ENCODE assay signal across 1 cellular context in the genomic region with DNA sequence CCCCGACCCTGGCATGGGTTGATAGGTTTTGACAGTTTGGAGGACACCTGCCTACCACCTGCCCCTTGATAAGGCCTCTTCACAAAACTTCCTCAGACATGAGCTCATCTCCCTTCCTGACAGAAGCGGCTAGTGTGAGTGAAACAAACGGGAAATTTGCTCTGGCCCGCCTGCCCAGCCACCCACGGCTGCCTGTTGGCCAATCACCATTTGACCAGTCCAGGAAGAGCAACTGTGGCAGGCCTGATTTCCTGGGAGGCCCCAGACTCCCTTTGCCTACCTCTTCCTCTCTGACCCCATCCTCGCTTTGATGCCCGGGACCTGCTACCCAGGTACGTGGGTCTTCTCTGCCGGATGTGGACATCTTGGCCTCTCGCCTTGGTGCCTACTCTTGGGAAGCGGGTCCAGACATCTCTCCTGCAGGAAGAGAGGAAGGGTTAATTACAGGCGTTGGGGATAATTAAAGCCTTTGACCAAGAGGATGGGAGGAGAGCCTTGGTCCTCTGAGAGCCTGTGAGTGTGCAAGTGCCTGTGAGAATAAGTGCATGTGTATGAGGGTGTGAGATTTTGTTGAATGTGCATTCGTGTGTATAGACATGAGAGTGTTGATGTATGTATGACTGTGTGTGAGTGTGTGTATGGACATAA.
A peak's percentile ranks its signal among the peaks of the same experiment; 100 is the strongest.
TF ChIP-seq lines count a peak whose summit lies in the region.

No MANE protein-coding gene starts in this region.

TF ChIP-seq in HepG2, 621 proteins besides CTCF, POLR2A, EP300 and RAD21 (continued from another document):
- TF ChIP-seq ETV6 (CRISPR knock-in tag; conservative IDR thresholded peaks at IDR 0.05): 0 out of 2 replicates have a peak, but pooled peaks have one; percentile 35
- TF ChIP-seq NFYB (CRISPR knock-in tag; IDR thresholded peaks at IDR 0.05): peak; percentile 55
- 0 out of 2 replicates have a peak, but pooled peaks have one; percentile 24 for TF ChIP-seq HDAC1 (CRISPR knock-in tag; IDR thresholded peaks at IDR 0.05)
- no peak for TF ChIP-seq ZFP36 (IDR thresholded peaks at IDR 0.05; ENCODE audit: borderline replicate concordance, low read depth, low read length, partially characterized antibody)
- 0 out of 2 replicates have a peak, but pooled peaks have one; percentile 20 for TF ChIP-seq HDAC2 (CRISPR knock-in tag; IDR thresholded peaks at IDR 0.05)
- TF ChIP-seq, protein P1, sequence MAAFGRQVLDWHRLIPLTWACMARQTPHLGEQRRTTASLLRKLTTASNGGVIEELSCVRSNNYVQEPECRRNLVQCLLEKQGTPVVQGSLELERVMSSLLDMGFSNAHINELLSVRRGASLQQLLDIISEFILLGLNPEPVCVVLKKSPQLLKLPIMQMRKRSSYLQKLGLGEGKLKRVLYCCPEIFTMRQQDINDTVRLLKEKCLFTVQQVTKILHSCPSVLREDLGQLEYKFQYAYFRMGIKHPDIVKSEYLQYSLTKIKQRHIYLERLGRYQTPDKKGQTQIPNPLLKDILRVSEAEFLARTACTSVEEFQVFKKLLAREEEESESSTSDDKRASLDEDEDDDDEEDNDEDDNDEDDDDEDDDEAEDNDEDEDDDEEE (CRISPR knock-in tag; IDR thresholded peaks at IDR 0.05): no peak
- TF ChIP-seq, protein P2, sequence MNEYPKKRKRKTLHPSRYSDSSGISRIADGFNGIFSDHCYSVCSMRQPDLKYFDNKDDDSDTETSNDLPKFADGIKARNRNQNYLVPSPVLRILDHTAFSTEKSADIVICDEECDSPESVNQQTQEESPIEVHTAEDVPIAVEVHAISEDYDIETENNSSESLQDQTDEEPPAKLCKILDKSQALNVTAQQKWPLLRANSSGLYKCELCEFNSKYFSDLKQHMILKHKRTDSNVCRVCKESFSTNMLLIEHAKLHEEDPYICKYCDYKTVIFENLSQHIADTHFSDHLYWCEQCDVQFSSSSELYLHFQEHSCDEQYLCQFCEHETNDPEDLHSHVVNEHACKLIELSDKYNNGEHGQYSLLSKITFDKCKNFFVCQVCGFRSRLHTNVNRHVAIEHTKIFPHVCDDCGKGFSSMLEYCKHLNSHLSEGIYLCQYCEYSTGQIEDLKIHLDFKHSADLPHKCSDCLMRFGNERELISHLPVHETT (CRISPR knock-in tag; conservative IDR thresholded peaks at IDR 0.05): no peak
- TF ChIP-seq KLF9 (CRISPR knock-in tag; IDR thresholded peaks at IDR 0.05; ENCODE audit: low read depth): no peak
- TF ChIP-seq RORA (CRISPR knock-in tag; IDR thresholded peaks at IDR 0.05): no peak
- TF ChIP-seq, protein P3, sequence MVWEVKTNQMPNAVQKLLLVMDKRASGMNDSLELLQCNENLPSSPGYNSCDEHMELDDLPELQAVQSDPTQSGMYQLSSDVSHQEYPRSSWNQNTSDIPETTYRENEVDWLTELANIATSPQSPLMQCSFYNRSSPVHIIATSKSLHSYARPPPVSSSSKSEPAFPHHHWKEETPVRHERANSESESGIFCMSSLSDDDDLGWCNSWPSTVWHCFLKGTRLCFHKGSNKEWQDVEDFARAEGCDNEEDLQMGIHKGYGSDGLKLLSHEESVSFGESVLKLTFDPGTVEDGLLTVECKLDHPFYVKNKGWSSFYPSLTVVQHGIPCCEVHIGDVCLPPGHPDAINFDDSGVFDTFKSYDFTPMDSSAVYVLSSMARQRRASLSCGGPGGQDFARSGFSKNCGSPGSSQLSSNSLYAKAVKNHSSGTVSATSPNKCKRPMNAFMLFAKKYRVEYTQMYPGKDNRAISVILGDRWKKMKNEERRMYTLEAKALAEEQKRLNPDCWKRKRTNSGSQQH (CRISPR knock-in tag; IDR thresholded peaks at IDR 0.05; ENCODE audit: low read depth): no peak
- TF ChIP-seq, protein P4, sequence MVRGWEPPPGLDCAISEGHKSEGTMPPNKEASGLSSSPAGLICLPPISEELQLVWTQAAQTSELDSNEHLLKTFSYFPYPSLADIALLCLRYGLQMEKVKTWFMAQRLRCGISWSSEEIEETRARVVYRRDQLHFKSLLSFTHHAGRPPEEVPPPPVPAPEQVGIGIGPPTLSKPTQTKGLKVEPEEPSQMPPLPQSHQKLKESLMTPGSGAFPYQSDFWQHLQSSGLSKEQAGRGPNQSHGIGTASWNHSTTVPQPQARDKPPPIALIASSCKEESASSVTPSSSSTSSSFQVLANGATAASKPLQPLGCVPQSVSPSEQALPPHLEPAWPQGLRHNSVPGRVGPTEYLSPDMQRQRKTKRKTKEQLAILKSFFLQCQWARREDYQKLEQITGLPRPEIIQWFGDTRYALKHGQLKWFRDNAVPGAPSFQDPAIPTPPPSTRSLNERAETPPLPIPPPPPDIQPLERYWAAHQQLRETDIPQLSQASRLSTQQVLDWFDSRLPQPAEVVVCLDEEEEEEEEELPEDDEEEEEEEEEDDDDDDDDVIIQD (CRISPR knock-in tag; IDR thresholded peaks at IDR 0.05; ENCODE audit: low read depth): 0 out of 2 replicates have a peak, but pooled peaks have one; percentile 18
- no peak for TF ChIP-seq NFE2L1 (CRISPR knock-in tag; IDR thresholded peaks at IDR 0.05; ENCODE audit: borderline replicate concordance)
- TF ChIP-seq ZNF570 (CRISPR knock-in tag; IDR thresholded peaks at IDR 0.05; ENCODE audit: borderline replicate concordance): no peak
- no peak for TF ChIP-seq NFE2L2 (IDR thresholded peaks at IDR 0.05; ENCODE audit: low read length)
- no peak for TF ChIP-seq HOXA3 (CRISPR knock-in tag; IDR thresholded peaks at IDR 0.05)
- no peak for TF ChIP-seq CREM (IDR thresholded peaks at IDR 0.05)
- no peak for TF ChIP-seq CREM (CRISPR knock-in tag; IDR thresholded peaks at IDR 0.05)
- no peak for TF ChIP-seq ZNF138 (CRISPR knock-in tag; IDR thresholded peaks at IDR 0.05; ENCODE audit: low read depth)
- TF ChIP-seq, protein P5, sequence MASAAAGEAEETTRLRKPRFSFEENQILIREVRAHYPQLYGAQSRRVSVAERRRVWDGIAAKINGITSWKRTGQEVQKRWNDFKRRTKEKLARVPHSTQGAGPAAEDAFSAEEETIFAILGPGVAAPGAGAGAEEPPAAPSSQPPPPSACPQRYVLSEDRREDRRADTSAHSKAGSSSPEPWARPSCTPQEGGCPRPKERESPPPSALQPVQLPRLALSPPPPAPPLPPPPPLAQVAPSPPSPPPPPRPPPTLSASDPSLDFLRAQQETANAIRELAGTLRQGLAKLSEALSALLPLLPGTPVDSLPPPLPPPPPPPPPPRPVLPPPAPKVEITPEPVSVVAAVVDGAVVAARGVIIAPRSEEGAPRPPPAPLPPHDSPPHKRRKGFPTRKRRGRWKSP (CRISPR knock-in tag; IDR thresholded peaks at IDR 0.05): no peak
- no peak for TF ChIP-seq TBL1XR1 (IDR thresholded peaks at IDR 0.05; ENCODE audit: borderline replicate concordance, low read length, partially characterized antibody)
- TF ChIP-seq MTF2 (CRISPR knock-in tag; IDR thresholded peaks at IDR 0.05; ENCODE audit: borderline replicate concordance): no peak
- no peak for TF ChIP-seq ZNF780A (CRISPR knock-in tag; IDR thresholded peaks at IDR 0.05)
- TF ChIP-seq KDM5B (CRISPR knock-in tag; IDR thresholded peaks at IDR 0.05; ENCODE audit: borderline replicate concordance): 0 out of 2 replicates have a peak, but pooled peaks have one; percentile 28
- no peak for TF ChIP-seq GABPA (IDR thresholded peaks at IDR 0.05; ENCODE audit: low read depth, low read length)
- TF ChIP-seq GABPA (CRISPR knock-in tag; IDR thresholded peaks at IDR 0.05; ENCODE audit: low read depth): peak; percentile 58; the same call in 1 of the 2 replicates
- TF ChIP-seq, protein P6, sequence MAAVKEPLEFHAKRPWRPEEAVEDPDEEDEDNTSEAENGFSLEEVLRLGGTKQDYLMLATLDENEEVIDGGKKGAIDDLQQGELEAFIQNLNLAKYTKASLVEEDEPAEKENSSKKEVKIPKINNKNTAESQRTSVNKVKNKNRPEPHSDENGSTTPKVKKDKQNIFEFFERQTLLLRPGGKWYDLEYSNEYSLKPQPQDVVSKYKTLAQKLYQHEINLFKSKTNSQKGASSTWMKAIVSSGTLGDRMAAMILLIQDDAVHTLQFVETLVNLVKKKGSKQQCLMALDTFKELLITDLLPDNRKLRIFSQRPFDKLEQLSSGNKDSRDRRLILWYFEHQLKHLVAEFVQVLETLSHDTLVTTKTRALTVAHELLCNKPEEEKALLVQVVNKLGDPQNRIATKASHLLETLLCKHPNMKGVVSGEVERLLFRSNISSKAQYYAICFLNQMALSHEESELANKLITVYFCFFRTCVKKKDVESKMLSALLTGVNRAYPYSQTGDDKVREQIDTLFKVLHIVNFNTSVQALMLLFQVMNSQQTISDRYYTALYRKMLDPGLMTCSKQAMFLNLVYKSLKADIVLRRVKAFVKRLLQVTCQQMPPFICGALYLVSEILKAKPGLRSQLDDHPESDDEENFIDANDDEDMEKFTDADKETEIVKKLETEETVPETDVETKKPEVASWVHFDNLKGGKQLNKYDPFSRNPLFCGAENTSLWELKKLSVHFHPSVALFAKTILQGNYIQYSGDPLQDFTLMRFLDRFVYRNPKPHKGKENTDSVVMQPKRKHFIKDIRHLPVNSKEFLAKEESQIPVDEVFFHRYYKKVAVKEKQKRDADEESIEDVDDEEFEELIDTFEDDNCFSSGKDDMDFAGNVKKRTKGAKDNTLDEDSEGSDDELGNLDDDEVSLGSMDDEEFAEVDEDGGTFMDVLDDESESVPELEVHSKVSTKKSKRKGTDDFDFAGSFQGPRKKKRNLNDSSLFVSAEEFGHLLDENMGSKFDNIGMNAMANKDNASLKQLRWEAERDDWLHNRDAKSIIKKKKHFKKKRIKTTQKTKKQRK (IDR thresholded peaks at IDR 0.05; ENCODE audit: low read length): no peak
- TF ChIP-seq PHF21A (CRISPR knock-in tag; IDR thresholded peaks at IDR 0.05): 0 out of 2 replicates have a peak, but pooled peaks have one; percentile 22
